Comparison of ENCODE assay signal across 22 cellular contexts in genomic region chr2:180871649-180872048, GRCh38.
"Had no signal": no experiment of that assay in that cellular context is flagged by ENCODE, and none has a peak within 500 bp of the region (broad histone marks: within the 10 kb centered on the region; RNA-seq: fewer than 3 reads in every experiment).

No MANE protein-coding gene starts in this region.

- H3K9me3 ChIP-seq: SJSA1, SK-N-SH had no signal

- H3K36me3 ChIP-seq: cardiac muscle cell, SJSA1 had no signal

- H3K27me3 ChIP-seq: cardiac muscle cell, SJSA1 had no signal

- H3K27ac ChIP-seq: cardiac muscle cell, SJSA1 had no signal

- ATAC-seq: activated CD8-positive, alpha-beta T cell treated with anti-CD3 and anti-CD28 coated beads, Interleukin-2, amount 10 ng/mL, durations not matched to agents 7 days and 5 days; Panc1 had no signal

- DNase-seq: activated CD4-positive, alpha-beta T cell treated with anti-CD3 and anti-CD28 coated beads, Interleukin-2, amount 10 ng/mL, durations not matched to agents 7 days and 5 days; activated CD4-positive, alpha-beta T cell treated with anti-CD3 and anti-CD28 coated beads, Interleukin-2, amount 50 U/mL, for 48 hours; activated CD8-positive, alpha-beta T cell treated with anti-CD3 and anti-CD28 coated beads, Interleukin-2, amount 10 ng/mL, durations not matched to agents 7 days and 5 days; activated gamma-delta T cell; activated naive CD4-positive, alpha-beta T cell treated with Interleukin-2 at 50 U/mL for 16 hours; activated naive CD8-positive, alpha-beta T cell treated with anti-CD3 and anti-CD28 coated beads, Interleukin-2, amount 10 ng/mL, durations not matched to agents 7 days and 5 days; activated T-cell treated with anti-CD3 and anti-CD28 coated beads, Interleukin-2, amount 50 U/mL, for 24 hours; amygdala; Kasumi-1; MM.1S; MV-4-11; NCI-H1092; NCI-H1436 treated with DMSO at 0.1 percent for 48 hours; NCI-H1694 treated with DMSO at 0.1 percent for 48 hours; NCI-H2029; NCI-H345; NCI-H524 treated with DMSO at 0.1 percent for 48 hours; SHP77 treated with DMSO at 0.1 percent for 48 hours; SK-N-SH had no signal

- H3K4me1 ChIP-seq: SJSA1 had no signal

- H3K4me3 ChIP-seq: cardiac muscle cell, SJSA1 had no signal

- H3K9ac ChIP-seq: SK-N-SH had no signal

- H3K4me2 ChIP-seq: SK-N-SH had no signal
